Comparison of ENCODE assay signal across 8 cellular contexts in the genomic region with DNA sequence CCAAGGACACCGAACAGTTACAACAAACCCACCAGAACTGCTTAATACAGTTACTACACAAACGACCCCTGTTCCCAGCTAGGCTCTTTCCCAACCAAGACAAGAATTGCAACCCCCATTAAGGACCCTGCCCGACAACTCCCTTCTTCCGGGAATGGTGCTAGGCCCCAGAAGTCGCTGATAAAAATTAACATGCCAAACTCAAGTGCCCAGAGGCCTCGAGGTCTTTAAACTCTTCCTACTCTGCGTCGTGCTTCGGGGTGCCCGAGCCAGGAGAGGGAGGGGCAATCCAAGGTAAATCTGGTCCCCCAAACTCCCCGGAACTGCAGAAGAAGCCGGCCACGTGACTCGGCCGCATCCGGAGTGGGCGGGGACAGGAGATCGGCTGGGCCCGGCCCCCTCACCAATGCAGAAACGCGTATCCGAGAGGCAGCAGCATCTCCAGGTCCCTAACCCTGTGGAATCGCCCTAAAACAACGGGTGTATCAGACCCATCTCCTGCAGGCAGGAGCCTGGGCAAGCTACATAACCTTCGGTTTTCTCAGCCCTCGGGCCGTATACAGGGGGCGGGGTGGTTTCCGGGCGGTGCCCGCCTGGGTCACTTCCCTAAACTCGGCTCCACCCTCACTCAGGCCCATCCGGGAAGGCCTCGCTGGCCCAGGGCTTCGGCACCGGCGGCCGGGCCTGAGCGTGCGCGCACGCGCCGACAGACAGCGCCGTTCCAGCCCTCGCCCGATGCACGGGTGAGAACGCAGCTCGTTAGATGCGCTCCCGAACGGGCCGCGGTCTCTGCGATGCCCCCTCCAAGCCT. TPM values are rescaled to one million over a fixed set of nuclear protein-coding genes. Genes with fewer than 3 reads are reported as not detected.
DNase-seq lines count a peak whose midpoint lies in the region; ATAC-seq, FAIRE-seq and TF ChIP-seq lines count a peak whose summit lies in the region.

No MANE protein-coding gene starts in this region.

- TF ChIP-seq POLR2A in thyroid gland (IDR thresholded peaks at IDR 0.05), result peak in 1 of 2 donors; percentile 74

- 2% methylated on average over 57 of the region's 57 CpGs for WGBS in pancreas, 2 donors
- 3 to 8% methylated on average over 11 to 12 of the region's 57 CpGs for WGBS in thyroid gland, 2 donors

- H3K9ac ChIP-seq in HUES48 (ENCODE audit: low read depth, low read length), result peak overlapping the region; percentile 95

- no peaks in the 10 kb centered on the region for H3K27me3 Mint-ChIP-seq in activated naive CD8-positive, alpha-beta T cell

- no peaks in the 10 kb centered on the region for H3K9me3 Mint-ChIP-seq in activated naive CD8-positive, alpha-beta T cell (ENCODE audit: low read depth)

- TF ChIP-seq CTCF in pancreas (IDR thresholded peaks at IDR 0.05), result no peak
- no peak for TF ChIP-seq CTCF in thyroid gland (IDR thresholded peaks at IDR 0.05)

- FAIRE-seq in pancreas (lab: Jason Lieb, UNC), result no peak

- DNase-seq in AML-193 (lab: John Stamatoyannopoulos, UW), result peak; percentile 72 to 82
- peak; percentile 76 for DNase-seq in SKM-1 (lab: John Stamatoyannopoulos, UW; ENCODE audit: unreplicated experiment)
- DNase-seq in Right ventricle myocardium superior, result peak; percentile 92
- DNase-seq in pancreas, result peak; percentile 78 to 90 (median 83)
- DNase-seq in thyroid gland, result peak; percentile 80 to 85

- H3K9me3 ChIP-seq in HUES48 (ENCODE audit: control insufficient read depth, insufficient read depth, low read length) (no peaks in the 10 kb centered on the region), pancreas (no peaks in the 10 kb centered on the region), thyroid gland (no peaks in the 10 kb centered on the region)

- H3K4me1 ChIP-seq in HUES48 (ENCODE audit: control insufficient read depth, insufficient read depth, low read length) (peaks cover 6% of the 10 kb centered on the region), pancreas (peaks cover 3 to 22% (median 14%) of the 10 kb centered on the region in 3 donors), thyroid gland (peaks cover 17 to 34% of the 10 kb centered on the region in 2 donors)

- H3K4me3 Mint-ChIP-seq in activated naive CD8-positive, alpha-beta T cell, result peak overlapping the region; percentile 97

- peak; percentile 20 for ATAC-seq in GM19023 (IDR thresholded peaks at IDR 0.05; ENCODE audit: unreplicated experiment)
- peak; percentile 32 for ATAC-seq in Right ventricle myocardium superior (ENCODE audit: poor library complexity)
- peak; percentile 30 to 48 (median 44) for ATAC-seq in pancreas

- H3K27ac ChIP-seq in HUES48 (ENCODE audit: low read depth, low read length), result peak overlapping the region; percentile 97
- H3K27ac ChIP-seq in pancreas, result peak overlapping the region; percentile 82 to 93 (median 88)
- peak overlapping the region; percentile 83 to 99 (median 86) for H3K27ac ChIP-seq in thyroid gland

- no peaks in the 10 kb centered on the region for H3K27me3 ChIP-seq in HUES48 (ENCODE audit: control insufficient read depth, insufficient read depth, low read length)
- no peaks in the 10 kb centered on the region for H3K27me3 ChIP-seq in pancreas
- H3K27me3 ChIP-seq in thyroid gland, result no peaks in the 10 kb centered on the region

- peak overlapping the region; percentile 93 for H3K27ac Mint-ChIP-seq in activated naive CD8-positive, alpha-beta T cell

- intact Hi-C loops in Right ventricle myocardium superior (cut with DNase I) (no loop called here), pancreas (cut with DNase I) (no loop called here), thyroid gland (cut with DNase I) (no loop called here)

- H3K36me3 Mint-ChIP-seq in activated naive CD8-positive, alpha-beta T cell, result peaks cover 11% of the 10 kb centered on the region

- H3K36me3 ChIP-seq in HUES48 (ENCODE audit: control insufficient read depth, insufficient read depth, low read length), result peaks cover 36% of the 10 kb centered on the region
- H3K36me3 ChIP-seq in pancreas, result peaks cover 4 to 15% (median 8%) of the 10 kb centered on the region in 3 donors
- peaks cover 32 to 34% of the 10 kb centered on the region in 2 donors for H3K36me3 ChIP-seq in thyroid gland

- H3K4me3 ChIP-seq in HUES48 (ENCODE audit: low read depth, low read length) (peak overlapping the region; percentile 95), pancreas (peak overlapping the region; percentile 86 to 100 (median 96)), thyroid gland (replicated peaks in 1 of 3) (peak overlapping the region; percentile 88 to 99 (median 98))

- peaks cover 51% of the 10 kb centered on the region for H3K4me1 Mint-ChIP-seq in activated naive CD8-positive, alpha-beta T cell (ENCODE audit: low read depth)

RNA-seq across cellular contexts. Expression of gene CFL1, which starts 1.1 kb away (rescaled TPM):
- total RNA-seq in Right ventricle myocardium superior (288 TPM), pancreas (100 to 1,000 TPM in 4 of 6 donors, 10 to 100 TPM in 2; 87.8 to 311 (median 148) TPM), thyroid gland (100 to 1,000 TPM; 330 to 581 (median 494) TPM)
- polyA plus RNA-seq in pancreas, result 100 to 1,000 TPM; 164 to 231 TPM

RNA-seq across cellular contexts. Expression of gene MUS81, which starts 3.3 kb away (rescaled TPM):
- 30.7 TPM for total RNA-seq in Right ventricle myocardium superior
- 10 to 100 TPM; 12.7 to 29.5 (median 18.0) TPM for total RNA-seq in pancreas
- 10 to 100 TPM; 60.7 to 62.6 TPM for polyA plus RNA-seq in pancreas
- total RNA-seq in thyroid gland, result 10 to 100 TPM; 31.8 to 61.9 (median 42.5) TPM

RNA-seq across cellular contexts. Expression of gene EFEMP2, which starts 15.7 kb away (rescaled TPM):
- 80.0 TPM for total RNA-seq in Right ventricle myocardium superior
- total RNA-seq in pancreas, result 10 to 100 TPM; 11.3 to 40.6 (median 14.9) TPM
- polyA plus RNA-seq in pancreas, result 10 to 100 TPM; 38.3 to 51.0 TPM
- 100 to 1,000 TPM in 2 of 4 donors, 10 to 100 TPM in 2; 70.7 to 125 (median 91.4) TPM for total RNA-seq in thyroid gland

RNA-seq across cellular contexts. Expression of gene CTSW, which starts 22.7 kb away (rescaled TPM):
- total RNA-seq in Right ventricle myocardium superior (0.73 TPM), pancreas (under 1 TPM in 5 of 6 donors, not detected in 1; 0.14 to 0.72 (median 0.46) TPM), thyroid gland (1 to 10 TPM in 3 of 4 donors, under 1 TPM in 1; 0.67 to 7.6 (median 2.7) TPM)
- under 1 TPM; 0.31 to 0.65 TPM for polyA plus RNA-seq in pancreas

RNA-seq across cellular contexts. Expression of gene SNX32, which starts 23.1 kb away (rescaled TPM):
- total RNA-seq in Right ventricle myocardium superior, result not detected
- under 1 TPM in 4 of 6 donors, not detected in 2; 0.12 to 0.75 (median 0.43) TPM for total RNA-seq in pancreas
- under 1 TPM; 0.23 to 0.30 TPM for polyA plus RNA-seq in pancreas
- total RNA-seq in thyroid gland, result under 1 TPM in 1 of 4 donors, not detected in 3; 0.45 TPM

Comparison
In these comparisons a context has a peak if more than half of its experiments do, and no peak if none do; other contexts are left out.
1. Peak in every context shown above with its lines: DNase-seq, ATAC-seq, H3K4me3 ChIP-seq and H3K27ac ChIP-seq.